9 cellular contexts compared by ENCODE assay signal in genomic region chr1:90459570-90459969, GRCh38.
"Had no signal": no experiment of that assay in that cellular context is flagged by ENCODE, and none has a peak within 500 bp of the region (broad histone marks: within the 10 kb centered on the region; RNA-seq: fewer than 3 reads in every experiment).

No MANE protein-coding gene starts in this region.

- H3K4me3 ChIP-seq: GM23248, K562 had no signal

- H3K9ac ChIP-seq: GM23248 had no signal

- FAIRE-seq: H54, HTR-8/SVneo, K562 had no signal

- ATAC-seq: K562 had no signal

- H2AFZ ChIP-seq: GM23248 had no signal

- H3K27ac ChIP-seq: GM23248 had no signal

- DNase-seq: GM23248, GOT3, H9, HCEC 1CT, IMR-90, KG1 had no signal

- H3K27ac Mint-ChIP-seq: H9 had no signal

- H3K9me3 Mint-ChIP-seq: H9 had no signal

- H3K4me3 Mint-ChIP-seq: H9 had no signal
